ENCODE assay signal across 8 cellular contexts in the genomic region with DNA sequence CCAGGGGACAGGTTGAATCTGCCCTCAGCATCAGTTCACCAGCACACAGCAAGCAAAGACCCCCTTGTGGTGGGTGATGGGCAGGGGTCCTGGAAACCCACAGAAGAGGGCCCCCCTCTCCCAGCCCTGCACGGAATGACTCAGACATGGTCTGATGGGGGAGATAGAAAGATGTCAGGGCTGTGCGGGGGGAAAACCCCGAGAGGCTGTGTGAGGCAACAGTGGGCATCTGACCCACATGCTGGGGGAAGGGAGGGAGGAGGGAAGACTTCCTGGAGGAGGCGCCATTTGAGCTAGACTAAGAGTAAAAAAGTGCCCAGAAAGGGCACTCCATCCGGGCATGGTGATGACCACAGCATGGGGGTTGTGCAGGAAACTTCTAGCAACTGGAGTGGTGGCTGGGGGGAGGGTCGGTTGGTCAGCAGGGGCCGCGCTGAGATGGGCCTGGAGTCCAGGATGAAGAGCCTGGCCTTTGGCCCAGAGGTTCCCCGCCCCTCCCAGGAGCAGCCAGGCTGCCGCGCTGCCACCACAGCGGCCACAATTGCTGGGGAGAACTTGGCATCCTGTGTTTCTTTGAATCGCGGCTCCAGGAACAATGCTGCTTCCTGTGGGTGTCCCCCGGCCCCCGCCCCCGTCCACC. TPM values are rescaled to one million over a fixed set of nuclear protein-coding genes. Genes with fewer than 3 reads are reported as not detected.
A peak's percentile ranks its signal among the peaks of the same experiment; 100 is the strongest.
DNase-seq lines count a peak whose midpoint lies in the region; ATAC-seq and TF ChIP-seq lines count a peak whose summit lies in the region.

No MANE protein-coding gene starts in this region.

- no peaks in the 10 kb centered on the region for H3K9me3 ChIP-seq in PC-3 (ENCODE audit: low read length)
- H3K9me3 ChIP-seq in iPS-15b (ENCODE audit: control insufficient read depth, insufficient read depth, low read length), result no peaks in the 10 kb centered on the region

- CTCF ChIA-PET in PC-3 (lab: Charles Lee), result no interaction called here

- no peaks in the 10 kb centered on the region for H3F3A ChIP-seq in PC-3 (ENCODE audit: low read length, unreplicated experiment)

- no peak overlapping the region for H3K9ac ChIP-seq in PC-3 (ENCODE audit: low read length)
- no peak overlapping the region for H3K9ac ChIP-seq in iPS-15b (ENCODE audit: low read depth, low read length)

- POLR2A ChIA-PET in PC-3 (lab: Charles Lee; ENCODE audit: unreplicated experiment), result no interaction called here

- peaks cover 52% of the 10 kb centered on the region for H3K4me1 ChIP-seq in PC-3 (ENCODE audit: insufficient read depth, low read length)
- peaks cover 20% of the 10 kb centered on the region for H3K4me1 ChIP-seq in iPS-15b (ENCODE audit: control insufficient read depth, insufficient read depth, low read length)

- ATAC-seq in PC-3, result no peak

- H3K4me3 ChIP-seq in PC-3 (ENCODE audit: low read length) (no peak overlapping the region), iPS-15b (ENCODE audit: low read depth, low read length) (peak overlapping the region; percentile 71)

- TF ChIP-seq CTCF in PC-3 (conservative IDR thresholded peaks at IDR 0.05; ENCODE audit: low read depth, low read length), result peak; percentile 21; the same call in 1 of the 2 replicates

- H3K27me3 ChIP-seq in PC-3 (ENCODE audit: low read length) (no peaks in the 10 kb centered on the region), iPS-15b (ENCODE audit: control insufficient read depth, insufficient read depth, low read length) (peaks cover 16% of the 10 kb centered on the region)

- no peak overlapping the region for H2AFZ ChIP-seq in PC-3 (ENCODE audit: low read length)

- no peaks in the 10 kb centered on the region for H3K9me2 ChIP-seq in PC-3 (replicated peaks; ENCODE audit: low read length)

- no peaks in the 10 kb centered on the region for H3K36me3 ChIP-seq in PC-3 (ENCODE audit: low read depth, low read length)
- peaks cover 20% of the 10 kb centered on the region for H3K36me3 ChIP-seq in iPS-15b (ENCODE audit: control insufficient read depth, insufficient read depth, low read length)

- H3K4me2 ChIP-seq in PC-3 (ENCODE audit: low read length), result peak overlapping the region; percentile 97

- H3K79me2 ChIP-seq in PC-3 (ENCODE audit: low read length), result peaks cover 8% of the 10 kb centered on the region; the same call in 1 of the 2 replicates

- intact Hi-C loops in PC-3 (cut with micrococcal nuclease) (no loop called here), posterior cingulate gyrus (cut with DNase I) (no loop called here)

- DNase-seq in EL, result peak; percentile 68
- DNase-seq in PC-3, result peak; percentile 32
- peak; percentile 77 for DNase-seq in activated gamma-delta T cell treated with Interleukin-2 at 50 U/mL for 16 hours
- DNase-seq in stimulated activated CD4-positive, alpha-beta T cell treated with anti-CD3 and anti-CD28 coated beads, Interleukin-15, amount 100 ng/mL, for 48 hours (ENCODE audit: low read depth in 2 of 2), result peak; percentile 51 to 68
- DNase-seq in 8988T, result no peak
- DNase-seq in SKM-1 (lab: John Stamatoyannopoulos, UW; ENCODE audit: unreplicated experiment), result no peak
- no peak for DNase-seq in posterior cingulate gyrus

- no TSS peak for BruUV-seq in PC-3 (replicated peaks; lab: Mats Ljungman, UMichigan)

- no peak overlapping the region for H3K27ac ChIP-seq in PC-3 (ENCODE audit: low read length)

- H4K20me1 ChIP-seq in PC-3 (ENCODE audit: low read length), result no peaks in the 10 kb centered on the region

RNA-seq across cellular contexts. Expression of a gene that starts 2.5 kb away (rescaled TPM):
- total RNA-seq in PC-3 (2014; rRNA removed), result 4.8 and 7.7 TPM in 2 replicates

RNA-seq across cellular contexts. Expression of a gene that starts 33.3 kb away (rescaled TPM):
- total RNA-seq in PC-3 (2014; rRNA removed), result 65.2 and 76.3 TPM in 2 replicates

RNA-seq across cellular contexts. Expression of a gene that starts 36.7 kb away (rescaled TPM):
- 9.7 and 24.7 TPM in 2 replicates for total RNA-seq in PC-3 (2014; rRNA removed)

RNA-seq across cellular contexts. Expression of a gene that starts 45.9 kb away (rescaled TPM):
- not detected in 2 replicates for total RNA-seq in PC-3 (2014; rRNA removed)

Comparison
In these comparisons a context has a peak if more than half of its experiments do, and no peak if none do; other contexts are left out.
1. DNase-seq: peak in EL (single experiment), PC-3 (single experiment), activated gamma-delta T cell treated with Interleukin-2 at 50 U/mL for 16 hours (single experiment) and stimulated activated CD4-positive, alpha-beta T cell treated with anti-CD3 and anti-CD28 coated beads, Interleukin-15, amount 100 ng/mL, for 48 hours (2 of 2); none in 8988T (single experiment), SKM-1 (single experiment) and posterior cingulate gyrus (0 of 10).